In the genomic region with DNA sequence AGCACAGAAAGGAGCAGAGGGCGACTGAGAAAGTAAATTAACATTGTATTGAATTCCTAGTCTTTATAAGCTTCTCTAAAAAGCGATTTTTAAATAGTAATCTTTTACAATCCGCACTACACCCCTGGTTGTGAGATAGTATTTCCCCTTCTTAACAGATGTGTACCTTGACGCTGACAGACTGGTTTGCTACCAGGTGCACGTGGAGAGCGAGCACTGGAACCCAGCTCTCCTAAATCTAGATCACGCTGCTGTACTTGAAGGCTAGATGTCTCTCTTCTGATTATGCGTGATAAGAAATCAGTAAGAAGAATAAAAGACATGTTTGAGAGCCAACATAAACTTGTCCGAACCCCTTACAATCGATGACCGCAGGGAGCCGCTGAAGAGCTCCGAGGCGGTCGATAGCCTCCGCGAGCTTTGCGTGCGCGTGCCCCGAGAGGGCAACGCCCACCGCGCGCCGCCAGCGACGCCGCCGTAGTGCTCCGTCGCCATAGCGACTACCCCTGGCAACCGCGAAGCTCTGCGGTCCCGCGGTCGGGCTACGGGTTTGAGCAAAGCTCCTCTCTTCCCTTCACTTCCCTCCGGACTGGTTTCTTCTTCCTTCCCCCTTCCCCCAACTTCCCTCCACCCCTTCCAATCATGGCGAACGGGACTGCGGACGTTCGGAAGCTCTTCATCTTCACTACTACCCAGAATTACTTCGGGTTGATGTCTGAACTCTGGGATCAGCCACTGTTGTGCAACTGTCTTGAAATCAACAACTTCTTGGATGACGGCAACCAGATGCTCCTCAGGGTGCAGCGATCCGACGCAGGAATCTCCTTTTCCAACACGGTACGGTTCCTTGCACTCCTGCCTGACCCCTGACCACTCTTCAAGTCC, we compare ENCODE assay signal across 1 cellular context.
TF ChIP-seq lines count a peak whose summit lies in the region.

Gene DYNC2H1 (plus strand): TSS at position 494 of the 885 bp plus-strand sequence. CDS start 149 bp downstream, at position 643.

TF ChIP-seq in H1, 55 proteins besides CTCF, POLR2A, EP300 and RAD21:
- TF ChIP-seq JUND (IDR thresholded peaks at IDR 0.05; ENCODE audit: low read length) (0 out of 2 replicates have a peak, but pooled peaks have one; percentile 24), CTBP2 (IDR thresholded peaks at IDR 0.05; ENCODE audit: borderline replicate concordance, insufficient read depth, insufficient read length, low read length) (no peak), EGR1 (IDR thresholded peaks at IDR 0.05; ENCODE audit: borderline replicate concordance, low read depth, low read length) (peak; percentile 84), JUN (IDR thresholded peaks at IDR 0.05; ENCODE audit: low read depth, low read length) (no peak), CEBPB (IDR thresholded peaks at IDR 0.05; ENCODE audit: low read depth, low read length) (peak; percentile 73), KDM4A (IDR thresholded peaks at IDR 0.05; ENCODE audit: low read depth, low read length, severe bottlenecking) (peak; percentile 83), POU5F1 (IDR thresholded peaks at IDR 0.05; ENCODE audit: low read depth, low read length) (no peak), SP4 (IDR thresholded peaks at IDR 0.05; ENCODE audit: low read length) (no peak), SIN3A (conservative IDR thresholded peaks at IDR 0.05 in 1 of 2, IDR thresholded peaks at IDR 0.05 in 1 of 2; ENCODE audit: low read depth in 1 of 2, low read length in 2 of 2) (peak; percentile 96 to 99), SP1 (IDR thresholded peaks at IDR 0.05; ENCODE audit: low read depth, low read length) (no peak; the same call in 1 of the 2 replicates), FOSL1 (IDR thresholded peaks at IDR 0.05; ENCODE audit: insufficient read depth, low read depth, low read length) (no peak), SP2 (IDR thresholded peaks at IDR 0.05; ENCODE audit: low read length) (no peak), RBBP5 (IDR thresholded peaks at IDR 0.05; ENCODE audit: borderline replicate concordance, low read depth, low read length) (peak; percentile 96), MAFK (IDR thresholded peaks at IDR 0.05; ENCODE audit: low read depth, low read length) (no peak), SIRT6 (IDR thresholded peaks at IDR 0.05; ENCODE audit: low read length) (no peak), BRCA1 (IDR thresholded peaks at IDR 0.05; ENCODE audit: low read depth, low read length) (no peak), HDAC2 (IDR thresholded peaks at IDR 0.05; ENCODE audit: borderline replicate concordance in 1 of 2, low read depth in 2 of 2, low read length in 2 of 2) (peak; percentile 13 to 89; a peak in 1 of 4 replicates), CHD2 (IDR thresholded peaks at IDR 0.05; ENCODE audit: low read length) (no peak), ATF2 (IDR thresholded peaks at IDR 0.05; ENCODE audit: low read length) (no peak), SUZ12 (IDR thresholded peaks at IDR 0.05; ENCODE audit: low read length) (no peak), NRF1 (IDR thresholded peaks at IDR 0.05; ENCODE audit: low read depth, low read length) (no peak), SAP30 (IDR thresholded peaks at IDR 0.05; ENCODE audit: insufficient read depth, insufficient replicate concordance, low read length) (no peak), SRF (IDR thresholded peaks at IDR 0.05; ENCODE audit: low read depth, low read length) (peak; percentile 55), TAF1 (IDR thresholded peaks at IDR 0.05; ENCODE audit: low read depth, low read length) (no peak), PHF8 (conservative IDR thresholded peaks at IDR 0.05; ENCODE audit: low read depth, low read length) (no peak; the same call in none of the 2 replicates), MAX (IDR thresholded peaks at IDR 0.05) (peak; percentile 63; the same call in 1 of the 2 replicates), RFX5 (IDR thresholded peaks at IDR 0.05; ENCODE audit: borderline replicate concordance, low read depth, low read length) (no peak), E2F6 (IDR thresholded peaks at IDR 0.05) (no peak), RNF2 (IDR thresholded peaks at IDR 0.05; ENCODE audit: borderline replicate concordance, low read depth, low read length, missing control alignments, poor library complexity, severe bottlenecking) (no peak), TBP (IDR thresholded peaks at IDR 0.05; ENCODE audit: low read depth, low read length) (0 out of 2 replicates have a peak, but pooled peaks have one; percentile 14), USF2 (IDR thresholded peaks at IDR 0.05; ENCODE audit: low read length) (no peak), BACH1 (IDR thresholded peaks at IDR 0.05; ENCODE audit: low read length) (no peak), CBX8 (IDR thresholded peaks at IDR 0.05; ENCODE audit: borderline replicate concordance, low read depth, low read length) (no peak), TCF12 (IDR thresholded peaks at IDR 0.05; ENCODE audit: low read depth, low read length) (no peak), HDAC6 (IDR thresholded peaks at IDR 0.05; ENCODE audit: low read depth, low read length) (no peak), CHD1 (IDR thresholded peaks at IDR 0.05; ENCODE audit: low read depth, low read length) (no peak), GTF2F1 (IDR thresholded peaks at IDR 0.05; ENCODE audit: borderline replicate concordance, low read depth, low read length) (no peak), TEAD4 (IDR thresholded peaks at IDR 0.05; ENCODE audit: low read depth, low read length) (no peak), ZNF274 (IDR thresholded peaks at IDR 0.05; ENCODE audit: borderline replicate concordance, extremely low read depth, low read length) (no peak), ASH2L (IDR thresholded peaks at IDR 0.05; ENCODE audit: low read length) (peak; percentile 100), BCL11A (IDR thresholded peaks at IDR 0.05; ENCODE audit: low read depth in 2 of 2, low read length in 2 of 2) (no peak), TAF7 (optimal IDR thresholded peaks at IDR 0.05; ENCODE audit: borderline replicate concordance, low read depth, low read length) (no peak), GABPA (IDR thresholded peaks at IDR 0.05; ENCODE audit: borderline replicate concordance, insufficient read depth, low read length) (no peak), KDM1A (IDR thresholded peaks at IDR 0.05; ENCODE audit: borderline replicate concordance, low read length) (no peak; the same call in 1 of the 2 replicates), CREB1 (IDR thresholded peaks at IDR 0.05) (peak; percentile 39; the same call in 1 of the 2 replicates), SIX5 (IDR thresholded peaks at IDR 0.05; ENCODE audit: low read depth, low read length) (no peak), YY1 (IDR thresholded peaks at IDR 0.05; ENCODE audit: low read depth, low read length) (peak; percentile 79), EZH2 (IDR thresholded peaks at IDR 0.05; ENCODE audit: low read depth, low read length, severe bottlenecking) (no peak), KDM5A (IDR thresholded peaks at IDR 0.05; ENCODE audit: low read length) (no peak), POLR2AphosphoS5 (IDR thresholded peaks at IDR 0.05; ENCODE audit: low read depth, low read length) (no peak), CBX5 (IDR thresholded peaks at IDR 0.05; ENCODE audit: low read depth, low read length) (no peak), RXRA (IDR thresholded peaks at IDR 0.05; ENCODE audit: insufficient read depth, low read depth, low read length) (no peak), NANOG (IDR thresholded peaks at IDR 0.05; ENCODE audit: insufficient read depth, low read depth, low read length, poor library complexity, severe bottlenecking) (no peak), CHD7 (IDR thresholded peaks at IDR 0.05; ENCODE audit: insufficient replicate concordance, low read length) (no peak)
- TF ChIP-seq, protein P1, sequence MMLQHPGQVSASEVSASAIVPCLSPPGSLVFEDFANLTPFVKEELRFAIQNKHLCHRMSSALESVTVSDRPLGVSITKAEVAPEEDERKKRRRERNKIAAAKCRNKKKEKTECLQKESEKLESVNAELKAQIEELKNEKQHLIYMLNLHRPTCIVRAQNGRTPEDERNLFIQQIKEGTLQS (IDR thresholded peaks at IDR 0.05; ENCODE audit: insufficient read depth, low read depth, low read length), result no peak
